11 cellular contexts compared by ENCODE assay signal in the genomic region with DNA sequence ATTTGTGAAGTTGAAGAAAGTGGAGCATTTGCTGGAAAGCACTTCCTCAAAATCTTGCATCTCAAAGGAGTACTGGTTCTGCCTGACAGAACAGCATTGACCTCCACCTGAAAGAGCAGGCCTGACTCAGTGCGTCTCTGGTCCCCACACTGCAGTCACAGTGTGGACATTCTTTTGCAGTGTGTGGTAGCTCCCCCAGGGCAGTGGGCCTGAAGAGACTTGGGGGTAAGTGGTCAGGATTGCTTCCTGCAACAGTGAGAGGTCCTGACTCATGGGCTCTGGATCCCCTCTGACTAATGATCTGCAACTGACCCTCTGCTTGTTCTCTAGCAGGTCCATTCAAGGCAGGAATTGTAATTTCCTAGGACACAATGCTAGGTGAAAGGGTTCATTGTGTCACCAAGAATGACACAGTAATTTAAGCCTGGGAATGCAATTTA.
DNase-seq lines count a peak whose midpoint lies in the region; ATAC-seq and TF ChIP-seq lines count a peak whose summit lies in the region.
"Had no signal": no experiment of that assay in that cellular context is flagged by ENCODE, and none has a peak within 500 bp of the region (broad histone marks: within the 10 kb centered on the region; RNA-seq: fewer than 3 reads in every experiment).

No MANE protein-coding gene starts in this region.

- ATAC-seq in GM23338: peak; percentile 31; the same call in 2 of the 3 replicates
- no peak for ATAC-seq in lower lobe of right lung
- ATAC-seq: left lobe of liver had no signal

- H3K4me2 ChIP-seq in GM23338: 0 out of 2 replicates have a peak overlapping the region, but pooled peaks have one; percentile 63

- in situ Hi-C loops in HAP-1 (cut with MboI; ENCODE audit: low sequenced_read_pairs): no loop called here

- H3K79me2 ChIP-seq in GM23338 (replicated peaks; ENCODE audit: insufficient read depth): no peaks in the 10 kb centered on the region

- H3F3A ChIP-seq in GM23338 (replicated peaks; ENCODE audit: low read depth): no peaks in the 10 kb centered on the region

- H3K4me1 Mint-ChIP-seq in GM23338: peaks cover 23% of the 10 kb centered on the region

- peak; percentile 10 for DNase-seq in GM10248 (ENCODE audit: extremely low spot score)
- DNase-seq in GM23338 (ENCODE audit: low spot score): no peak
- DNase-seq in foreskin fibroblast: peak; percentile 88 to 89
- no peak for DNase-seq in HAP-1 (ENCODE audit: low spot score in 2 of 2)
- no peak for DNase-seq in NCI-H510A (lab: John Stamatoyannopoulos, UW)
- no peak for DNase-seq in GF-D8 (lab: John Stamatoyannopoulos, UW)
- DNase-seq in lower lobe of right lung: no peak
- DNase-seq: NCI-H2107 had no signal

- H3K9ac ChIP-seq in HUES48 (ENCODE audit: low read depth, low read length): no peak overlapping the region

- no peaks in the 10 kb centered on the region for H3K27me3 ChIP-seq in GM23338 (ENCODE audit: insufficient read depth)
- no peaks in the 10 kb centered on the region for H3K27me3 ChIP-seq in HUES48 (ENCODE audit: control insufficient read depth, insufficient read depth, low read length)
- H3K27me3 ChIP-seq in HAP-1 (ENCODE audit: low read depth): no peaks in the 10 kb centered on the region
- no peaks in the 10 kb centered on the region for H3K27me3 ChIP-seq in lower lobe of right lung (ENCODE audit: low read depth)

- POLR2A ChIA-PET in GM10248 (lab: Yijun Ruan, JAX): no interaction called here

- H2AFZ ChIP-seq in GM23338: peak overlapping the region; percentile 67; the same call in 1 of the 2 replicates

- no peaks in the 10 kb centered on the region for H3K9me3 Mint-ChIP-seq in GM23338

- no peaks in the 10 kb centered on the region for H3K9me3 ChIP-seq in HUES48 (ENCODE audit: control insufficient read depth, insufficient read depth, low read length)
- no peaks in the 10 kb centered on the region; the same call in 1 of the 2 replicates for H3K9me3 ChIP-seq in HAP-1
- no peaks in the 10 kb centered on the region for H3K9me3 ChIP-seq in lower lobe of right lung

- H3K9me2 ChIP-seq in GM23338 (ENCODE audit: insufficient read depth): 0 out of 2 replicates have a peak, but pooled peaks cover 7% of the 10 kb centered on the region

- H3K36me3 Mint-ChIP-seq in GM23338 (ENCODE audit: low read depth): no peaks in the 10 kb centered on the region

- H4K20me1 ChIP-seq in GM23338 (replicated peaks; ENCODE audit: insufficient read depth): no peaks in the 10 kb centered on the region

- H3K4me3 Mint-ChIP-seq in GM23338: no peak overlapping the region

- H3K27ac Mint-ChIP-seq in GM23338: peak overlapping the region; percentile 80
- H3K27ac Mint-ChIP-seq: activated T-helper 2 cell treated with anti-CD3 and anti-CD28 coated beads, Interferon-gamma antibody, Interleukin-2, Interleukin-4, amounts not matched to agents 10 μg/mL and 5 μg/mL and 100 μg/mL, durations not matched to agents 14 hours and 24 hours and 36 hours had no signal

- H3K4me1 ChIP-seq in GM23338 (ENCODE audit: insufficient read depth) (peaks cover 22% of the 10 kb centered on the region), HUES48 (ENCODE audit: control insufficient read depth, insufficient read depth, low read length) (peaks cover 21% of the 10 kb centered on the region), HAP-1 (no peaks in the 10 kb centered on the region), lower lobe of right lung (no peaks in the 10 kb centered on the region)

- H3K27ac ChIP-seq in GM23338 (ENCODE audit: low read depth) (no peak overlapping the region), HUES48 (ENCODE audit: low read depth, low read length) (peak overlapping the region; percentile 85), lower lobe of right lung (no peak overlapping the region)

- no peaks in the 10 kb centered on the region for H3K27me3 Mint-ChIP-seq in GM23338 (ENCODE audit: insufficient read depth, low read depth, poor library complexity)

- TF ChIP-seq CTCF in GM10248 (IDR thresholded peaks at IDR 0.05; ENCODE audit: control extremely low read depth, extremely low read depth, low read depth, missing control alignments): no peak
- TF ChIP-seq CTCF in GM23338 (conservative IDR thresholded peaks at IDR 0.05; ENCODE audit: low read depth in 2 of 2): no peak
- no peak for TF ChIP-seq CTCF in foreskin fibroblast (IDR thresholded peaks at IDR 0.05; ENCODE audit: low read depth, low read length)
- TF ChIP-seq CTCF in lower lobe of right lung (IDR thresholded peaks at IDR 0.05): no peak

- H3K36me3 ChIP-seq in GM23338 (ENCODE audit: insufficient read depth): no peaks in the 10 kb centered on the region
- no peaks in the 10 kb centered on the region for H3K36me3 ChIP-seq in HUES48 (ENCODE audit: control insufficient read depth, insufficient read depth, low read length)
- no peaks in the 10 kb centered on the region for H3K36me3 ChIP-seq in HAP-1 (replicated peaks)
- H3K36me3 ChIP-seq in lower lobe of right lung: no peaks in the 10 kb centered on the region

- intact Hi-C loops in lower lobe of right lung (cut with DNase I): no loop called here

- CTCF ChIA-PET in GM10248 (lab: Yijun Ruan, JAX): no interaction called here

- H3K4me3 ChIP-seq in GM23338: no peak overlapping the region
- H3K4me3 ChIP-seq in HUES48 (ENCODE audit: low read depth, low read length): no peak overlapping the region
- H3K4me3 ChIP-seq in foreskin fibroblast (ENCODE audit: low read depth in 1 of 2, low read length in 2 of 2): no peak overlapping the region
- H3K4me3 ChIP-seq in HAP-1: no peak overlapping the region
- no peak overlapping the region for H3K4me3 ChIP-seq in lower lobe of right lung

TF ChIP-seq in GM23338, 12 proteins besides CTCF, POLR2A, EP300 and RAD21 (continues in another document):
- TF ChIP-seq, protein P1, sequence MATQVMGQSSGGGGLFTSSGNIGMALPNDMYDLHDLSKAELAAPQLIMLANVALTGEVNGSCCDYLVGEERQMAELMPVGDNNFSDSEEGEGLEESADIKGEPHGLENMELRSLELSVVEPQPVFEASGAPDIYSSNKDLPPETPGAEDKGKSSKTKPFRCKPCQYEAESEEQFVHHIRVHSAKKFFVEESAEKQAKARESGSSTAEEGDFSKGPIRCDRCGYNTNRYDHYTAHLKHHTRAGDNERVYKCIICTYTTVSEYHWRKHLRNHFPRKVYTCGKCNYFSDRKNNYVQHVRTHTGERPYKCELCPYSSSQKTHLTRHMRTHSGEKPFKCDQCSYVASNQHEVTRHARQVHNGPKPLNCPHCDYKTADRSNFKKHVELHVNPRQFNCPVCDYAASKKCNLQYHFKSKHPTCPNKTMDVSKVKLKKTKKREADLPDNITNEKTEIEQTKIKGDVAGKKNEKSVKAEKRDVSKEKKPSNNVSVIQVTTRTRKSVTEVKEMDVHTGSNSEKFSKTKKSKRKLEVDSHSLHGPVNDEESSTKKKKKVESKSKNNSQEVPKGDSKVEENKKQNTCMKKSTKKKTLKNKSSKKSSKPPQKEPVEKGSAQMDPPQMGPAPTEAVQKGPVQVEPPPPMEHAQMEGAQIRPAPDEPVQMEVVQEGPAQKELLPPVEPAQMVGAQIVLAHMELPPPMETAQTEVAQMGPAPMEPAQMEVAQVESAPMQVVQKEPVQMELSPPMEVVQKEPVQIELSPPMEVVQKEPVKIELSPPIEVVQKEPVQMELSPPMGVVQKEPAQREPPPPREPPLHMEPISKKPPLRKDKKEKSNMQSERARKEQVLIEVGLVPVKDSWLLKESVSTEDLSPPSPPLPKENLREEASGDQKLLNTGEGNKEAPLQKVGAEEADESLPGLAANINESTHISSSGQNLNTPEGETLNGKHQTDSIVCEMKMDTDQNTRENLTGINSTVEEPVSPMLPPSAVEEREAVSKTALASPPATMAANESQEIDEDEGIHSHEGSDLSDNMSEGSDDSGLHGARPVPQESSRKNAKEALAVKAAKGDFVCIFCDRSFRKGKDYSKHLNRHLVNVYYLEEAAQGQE (IDR thresholded peaks at IDR 0.05; ENCODE audit: unreplicated experiment): no peak

Comparison
In these comparisons a context has a peak if more than half of its experiments do, and no peak if none do; other contexts are left out.
1. DNase-seq: peak in GM10248 (single experiment) and foreskin fibroblast (2 of 2); none in GM23338 (single experiment), HAP-1 (0 of 2), NCI-H510A (single experiment), GF-D8 (single experiment) and lower lobe of right lung (single experiment).